12 cellular contexts compared by ENCODE assay signal in genomic region chr17:61247438-61247837, GRCh38.
DNase-seq lines count a peak whose midpoint lies in the region; ATAC-seq, FAIRE-seq and TF ChIP-seq lines count a peak whose summit lies in the region.
"Had no signal": no experiment of that assay in that cellular context is flagged by ENCODE, and none has a peak within 500 bp of the region (broad histone marks: within the 10 kb centered on the region; RNA-seq: fewer than 3 reads in every experiment).

No MANE protein-coding gene starts in this region.

- no peak overlapping the region for H3K4me2 ChIP-seq in OCI-LY7 (ENCODE audit: low read length)

- POLR2A ChIA-PET in OCI-LY7 (lab: Charles Lee), result interaction anchor here (0.6 kb wide), 1 partner anchor 505 kb away, joined by 3 read pairs; no protein-coding TSS in a partner anchor

- ATAC-seq in HG03025 (IDR thresholded peaks at IDR 0.05; ENCODE audit: low FRiP score, unreplicated experiment), result no peak

- H4K20me1 ChIP-seq in OCI-LY7 (ENCODE audit: insufficient read depth, low read length), result no peaks in the 10 kb centered on the region

- TF ChIP-seq CTCF in OCI-LY7 (conservative IDR thresholded peaks at IDR 0.05; ENCODE audit: low read length), result no peak

- H3K9me3 ChIP-seq in OCI-LY7 (ENCODE audit: low read length), result no peaks in the 10 kb centered on the region

- peak; percentile 69 for FAIRE-seq in endometrium (lab: Jason Lieb, UNC)

- intact Hi-C loops in OCI-LY7 (cut with micrococcal nuclease; ENCODE audit: unreplicated experiment), result no loop called here

- no TSS peak for BruUV-seq in OCI-LY7 (replicated peaks; lab: Mats Ljungman, UMichigan)

- no peak overlapping the region for H2AFZ ChIP-seq in OCI-LY7 (ENCODE audit: low read length)

- DNase-seq in EL, result peak; percentile 55
- peak; percentile 58 for DNase-seq in NCI-H524 treated with DMSO at 0.1 percent for 48 hours (lab: John Stamatoyannopoulos, UW)
- peak; percentile 76 for DNase-seq in renal cortical epithelial cell (ENCODE audit: low read depth)
- DNase-seq in OCI-LY7 (ENCODE audit: low spot score), result no peak
- no peak for DNase-seq in AG08396 (ENCODE audit: low spot score)
- no peak for DNase-seq in NCI-H187 (lab: John Stamatoyannopoulos, UW)
- DNase-seq: activated CD4-positive, alpha-beta T cell treated with anti-CD3 and anti-CD28 coated beads, Interleukin-2, amount 50 U/mL, for 48 hours; effector memory CD4-positive, alpha-beta T cell; islet precursor cell; NCI-H187 treated with DMSO at 0.1 percent for 48 hours had no signal

- CTCF ChIA-PET in OCI-LY7 (lab: Charles Lee; ENCODE audit: unreplicated experiment), result no interaction called here

- H3K79me2 ChIP-seq in OCI-LY7 (ENCODE audit: insufficient read depth, low read depth, low read length), result no peaks in the 10 kb centered on the region

- H3K36me3 ChIP-seq in OCI-LY7 (ENCODE audit: insufficient read depth, low read length), result no peaks in the 10 kb centered on the region

- H3K27ac ChIP-seq in OCI-LY7 (ENCODE audit: low read depth, low read length, poor library complexity, severe bottlenecking), result no peak overlapping the region

- no peaks in the 10 kb centered on the region for H3K4me1 ChIP-seq in OCI-LY7 (ENCODE audit: insufficient read depth, low read length, poor library complexity, severe bottlenecking)

- H3K4me3 ChIP-seq in OCI-LY7 (ENCODE audit: low read depth, low read length, poor library complexity, severe bottlenecking), result no peak overlapping the region

- H3K9me2 ChIP-seq in OCI-LY7 (ENCODE audit: insufficient read depth, low read length), result no peaks in the 10 kb centered on the region

Comparison
In these comparisons a context has a peak if more than half of its experiments do, and no peak if none do; other contexts are left out.
1. DNase-seq: peak in EL (single experiment), NCI-H524 treated with DMSO at 0.1 percent for 48 hours (single experiment) and renal cortical epithelial cell (single experiment); none in OCI-LY7 (single experiment), AG08396 (single experiment) and NCI-H187 (0 of 2).